Comparison of ENCODE assay signal across 1 cellular context in genomic region chr7:30450123-30450982, GRCh38.
A peak's percentile ranks its signal among the peaks of the same experiment; 100 is the strongest.
TF ChIP-seq lines count a peak whose summit lies in the region.

No MANE protein-coding gene starts in this region.

TF ChIP-seq in H1, 55 proteins besides CTCF, POLR2A, EP300 and RAD21 (continued from another document):
- TF ChIP-seq POLR2AphosphoS5 (IDR thresholded peaks at IDR 0.05; ENCODE audit: low read depth, low read length): no peak
- TF ChIP-seq MAX (IDR thresholded peaks at IDR 0.05): no peak
- no peak for TF ChIP-seq JUND (IDR thresholded peaks at IDR 0.05; ENCODE audit: low read length)
- TF ChIP-seq CHD2 (IDR thresholded peaks at IDR 0.05; ENCODE audit: low read length): no peak
- no peak for TF ChIP-seq KDM4A (IDR thresholded peaks at IDR 0.05; ENCODE audit: low read depth, low read length, severe bottlenecking)
- TF ChIP-seq MAFK (IDR thresholded peaks at IDR 0.05; ENCODE audit: low read depth, low read length): peak; percentile 90
- no peak for TF ChIP-seq SAP30 (IDR thresholded peaks at IDR 0.05; ENCODE audit: insufficient read depth, insufficient replicate concordance, low read length)
- TF ChIP-seq BACH1 (IDR thresholded peaks at IDR 0.05; ENCODE audit: low read length): peak; percentile 80
- no peak for TF ChIP-seq EZH2 (IDR thresholded peaks at IDR 0.05; ENCODE audit: low read depth, low read length, severe bottlenecking)
- TF ChIP-seq ATF2 (IDR thresholded peaks at IDR 0.05; ENCODE audit: low read length): no peak
